10 cellular contexts compared by ENCODE assay signal in genomic region chr3:4588410-4588809, GRCh38.
DNase-seq lines count a peak whose midpoint lies in the region; ATAC-seq, FAIRE-seq and TF ChIP-seq lines count a peak whose summit lies in the region.
"Had no signal": no experiment of that assay in that cellular context is flagged by ENCODE, and none has a peak within 500 bp of the region (broad histone marks: within the 10 kb centered on the region; RNA-seq: fewer than 3 reads in every experiment).

No MANE protein-coding gene starts in this region.

- H3K4me1 Mint-ChIP-seq in dendritic cell treated with granulocyte-macrophage colony-stimulating factor and Interleukin-4, amounts not matched to agents 40 ng/mL and 50 ng/mL, for 4 days (ENCODE audit: low read depth) = peaks cover 64% of the 10 kb centered on the region

- H3K9ac ChIP-seq in kidney (ENCODE audit: low read length in 2 of 2) = no peak overlapping the region

- TF ChIP-seq CTCF in GM12865 (IDR thresholded peaks at IDR 0.05; ENCODE audit: insufficient read depth, low read depth, low read length, missing control alignments) = no peak
- TF ChIP-seq CTCF in omental fat pad (IDR thresholded peaks at IDR 0.05) = no peak
- no peak for TF ChIP-seq CTCF in kidney (IDR thresholded peaks at IDR 0.05; ENCODE audit: borderline replicate concordance, extremely low read depth, insufficient read depth)

- intact Hi-C loops in dendritic cell treated with granulocyte-macrophage colony-stimulating factor and Interleukin-4, amounts not matched to agents 40 ng/mL and 50 ng/mL, for 4 days (cut with micrococcal nuclease) = loop anchor here (5.0 kb wide), 1 partner anchor 81 kb away; no protein-coding TSS in a partner anchor
- intact Hi-C loops in kidney (cut with DNase I) = no loop called here

- TF ChIP-seq POLR2A in erythroblast (IDR thresholded peaks at IDR 0.05; ENCODE audit: low read length) = no peak

- no peaks in the 10 kb centered on the region for H3K9me3 ChIP-seq in kidney (ENCODE audit: control insufficient read depth in 1 of 2, low read length in 2 of 2)

- no peaks in the 10 kb centered on the region for H3K36me3 Mint-ChIP-seq in dendritic cell treated with granulocyte-macrophage colony-stimulating factor and Interleukin-4, amounts not matched to agents 40 ng/mL and 50 ng/mL, for 4 days (ENCODE audit: low read depth)

- no peaks in the 10 kb centered on the region for H3K9me3 Mint-ChIP-seq in dendritic cell treated with granulocyte-macrophage colony-stimulating factor and Interleukin-4, amounts not matched to agents 40 ng/mL and 50 ng/mL, for 4 days

- H3K27me3 Mint-ChIP-seq in dendritic cell treated with granulocyte-macrophage colony-stimulating factor and Interleukin-4, amounts not matched to agents 40 ng/mL and 50 ng/mL, for 4 days = no peaks in the 10 kb centered on the region

- peak overlapping the region; percentile 27 for H3K27ac Mint-ChIP-seq in dendritic cell treated with granulocyte-macrophage colony-stimulating factor and Interleukin-4, amounts not matched to agents 40 ng/mL and 50 ng/mL, for 4 days

- no peak for FAIRE-seq in kidney (lab: Jason Lieb, UNC)

- DNase-seq in GM12865 (ENCODE audit: low read depth) = peak; percentile 12
- peak; percentile 15 to 85 for DNase-seq in NCI-H446 (lab: John Stamatoyannopoulos, UW)
- DNase-seq in omental fat pad (ENCODE audit: low spot score) = no peak
- DNase-seq in erythroblast (lab: John Stamatoyannopoulos, UW) = no peak
- DNase-seq in NCI-H1105 treated with DMSO at 0.1 percent for 48 hours (lab: John Stamatoyannopoulos, UW) = no peak
- DNase-seq in kidney = no peak
- DNase-seq: activated effector memory CD4-positive, alpha-beta T cell treated with anti-CD3 and anti-CD28 coated beads, Interleukin-2, amount 50 U/mL, for 16 hours; KBM-7 had no signal

- ATAC-seq in omental fat pad (ENCODE audit: low FRiP score) = peak; percentile 77
- no peak for ATAC-seq in GM19395 (IDR thresholded peaks at IDR 0.05; ENCODE audit: unreplicated experiment)

- no peak overlapping the region for H3K4me3 Mint-ChIP-seq in dendritic cell treated with granulocyte-macrophage colony-stimulating factor and Interleukin-4, amounts not matched to agents 40 ng/mL and 50 ng/mL, for 4 days

- H3K27ac ChIP-seq in kidney (ENCODE audit: low read depth in 2 of 2, low read length in 2 of 2) = no peak overlapping the region

- H3K4me3 ChIP-seq in GM12865 (ENCODE audit: low read depth, low read length) (no peak overlapping the region), kidney (ENCODE audit: low read length in 2 of 2) (no peak overlapping the region)

- H3K4me1 ChIP-seq in kidney (ENCODE audit: control insufficient read depth in 1 of 2, insufficient read depth in 1 of 2, low read depth in 1 of 2, low read length in 2 of 2) = peaks cover 4 to 7% of the 10 kb centered on the region in 2 donors

- no peaks in the 10 kb centered on the region for H3K36me3 ChIP-seq in kidney (ENCODE audit: control insufficient read depth in 1 of 2, insufficient read depth in 2 of 2, low read length in 2 of 2)

Comparison
In these comparisons a context has a peak if more than half of its experiments do, and no peak if none do; other contexts are left out.
1. DNase-seq: peak in GM12865 (single experiment) and NCI-H446 (2 of 2); none in omental fat pad (single experiment), erythroblast (0 of 2), NCI-H1105 treated with DMSO at 0.1 percent for 48 hours (single experiment) and kidney (single experiment).